8 cellular contexts compared by ENCODE assay signal in genomic region chr6:3752538-3753227, GRCh38. TPM values are rescaled to one million over a fixed set of nuclear protein-coding genes. Genes with fewer than 3 reads are reported as not detected.
DNase-seq lines count a peak whose midpoint lies in the region; ATAC-seq, FAIRE-seq and TF ChIP-seq lines count a peak whose summit lies in the region.

No MANE protein-coding gene starts in this region.

- CTCF ChIA-PET in activated naive CD4-positive, alpha-beta T cell treated with anti-CD3 and anti-CD28 coated beads, Interleukin-2, amount 10 ng/mL, durations not matched to agents 7 days and 5 days (lab: Charles Lee), result no interaction called here

- WGBS in urinary bladder, result 31% methylated on average over 21 of the region's 21 CpGs

- peak overlapping the region; percentile 49 to 86 for H3K9ac ChIP-seq in colonic mucosa (ENCODE audit: low read depth in 2 of 2, low read length in 2 of 2)

- ATAC-seq in activated naive CD4-positive, alpha-beta T cell treated with anti-CD3 and anti-CD28 coated beads, Interleukin-2, amount 50 U/mL, for 72 hours, result no peak
- no peak for ATAC-seq in HG02623 (IDR thresholded peaks at IDR 0.05; ENCODE audit: unreplicated experiment)

- H3K27ac ChIP-seq in colonic mucosa (peak overlapping the region; percentile 90), urinary bladder (ENCODE audit: low read depth) (peak overlapping the region; percentile 82)

- H3K27ac Mint-ChIP-seq in activated naive CD4-positive, alpha-beta T cell treated with anti-CD3 and anti-CD28 coated beads, Interleukin-2, amount 10 ng/mL, durations not matched to agents 7 days and 5 days, result no peak overlapping the region
- H3K27ac Mint-ChIP-seq in activated naive CD4-positive, alpha-beta T cell treated with anti-CD3 and anti-CD28 coated beads, Interleukin-2, amount 50 U/mL, for 72 hours, result no peak overlapping the region
- H3K27ac Mint-ChIP-seq in mesothelial cell of epicardium, result peak overlapping the region; percentile 91

- H3K4me1 ChIP-seq in colonic mucosa (peaks cover 8% of the 10 kb centered on the region), urinary bladder (ENCODE audit: insufficient read depth) (no peaks in the 10 kb centered on the region)

- H3K4me3 Mint-ChIP-seq in activated naive CD4-positive, alpha-beta T cell treated with anti-CD3 and anti-CD28 coated beads, Interleukin-2, amount 10 ng/mL, durations not matched to agents 7 days and 5 days, result peak overlapping the region; percentile 45
- H3K4me3 Mint-ChIP-seq in mesothelial cell of epicardium, result peak overlapping the region; percentile 70

- no peak for DNase-seq in activated naive CD4-positive, alpha-beta T cell treated with anti-CD3 and anti-CD28 coated beads, Interleukin-2, amount 10 ng/mL, durations not matched to agents 7 days and 5 days
- DNase-seq in activated naive CD4-positive, alpha-beta T cell treated with anti-CD3 and anti-CD28 coated beads, Interleukin-2, amount 50 U/mL, for 72 hours (ENCODE audit: low spot score in 2 of 2), result no peak
- DNase-seq in colonic mucosa (no peak), mesothelial cell of epicardium (ENCODE audit: low spot score in 2 of 2, unreplicated experiment in 2 of 2) (no peak), D721Med (ENCODE audit: insufficient read length, low spot score) (no peak), NCI-H1417 (lab: John Stamatoyannopoulos, UW) (no peak)

- H3K27me3 Mint-ChIP-seq in activated naive CD4-positive, alpha-beta T cell treated with anti-CD3 and anti-CD28 coated beads, Interleukin-2, amount 10 ng/mL, durations not matched to agents 7 days and 5 days, result peaks cover 83% of the 10 kb centered on the region
- no peaks in the 10 kb centered on the region for H3K27me3 Mint-ChIP-seq in mesothelial cell of epicardium (ENCODE audit: low read depth)

- TF ChIP-seq CTCF in colonic mucosa (IDR thresholded peaks at IDR 0.05) (no peak), mesothelial cell of epicardium (IDR thresholded peaks at IDR 0.05; ENCODE audit: unreplicated experiment) (no peak), D721Med (IDR thresholded peaks at IDR 0.05; ENCODE audit: insufficient read depth, missing control alignments) (no peak)

- H3K36me3 Mint-ChIP-seq in activated naive CD4-positive, alpha-beta T cell treated with anti-CD3 and anti-CD28 coated beads, Interleukin-2, amount 10 ng/mL, durations not matched to agents 7 days and 5 days, result no peaks in the 10 kb centered on the region
- H3K36me3 Mint-ChIP-seq in activated naive CD4-positive, alpha-beta T cell treated with anti-CD3 and anti-CD28 coated beads, Interleukin-2, amount 50 U/mL, for 72 hours, result no peaks in the 10 kb centered on the region
- H3K36me3 Mint-ChIP-seq in mesothelial cell of epicardium, result no peaks in the 10 kb centered on the region

- peaks cover 9% of the 10 kb centered on the region for H3K27me3 ChIP-seq in colonic mucosa

- H3K9me3 Mint-ChIP-seq in activated naive CD4-positive, alpha-beta T cell treated with anti-CD3 and anti-CD28 coated beads, Interleukin-2, amount 10 ng/mL, durations not matched to agents 7 days and 5 days, result no peaks in the 10 kb centered on the region
- no peaks in the 10 kb centered on the region for H3K9me3 Mint-ChIP-seq in activated naive CD4-positive, alpha-beta T cell treated with anti-CD3 and anti-CD28 coated beads, Interleukin-2, amount 50 U/mL, for 72 hours
- no peaks in the 10 kb centered on the region for H3K9me3 Mint-ChIP-seq in mesothelial cell of epicardium

- H3K36me3 ChIP-seq in colonic mucosa (no peaks in the 10 kb centered on the region), urinary bladder (ENCODE audit: insufficient read depth) (no peaks in the 10 kb centered on the region)

- FAIRE-seq in D721Med (lab: Jason Lieb, UNC), result no peak

- H3K4me1 Mint-ChIP-seq in activated naive CD4-positive, alpha-beta T cell treated with anti-CD3 and anti-CD28 coated beads, Interleukin-2, amount 10 ng/mL, durations not matched to agents 7 days and 5 days, result peaks cover 6% of the 10 kb centered on the region
- peaks cover 47% of the 10 kb centered on the region for H3K4me1 Mint-ChIP-seq in mesothelial cell of epicardium

- intact Hi-C loops in colonic mucosa (cut with DNase I), result no loop called here

- H3K9me3 ChIP-seq in colonic mucosa, result no peaks in the 10 kb centered on the region

- H3K4me3 ChIP-seq in colonic mucosa, result peak overlapping the region; percentile 64
- H3K4me3 ChIP-seq in urinary bladder (ENCODE audit: low read depth, low read length), result peak overlapping the region; percentile 76

RNA-seq across cellular contexts. Expression of gene PXDC1, which starts 1.2 kb away (rescaled TPM):
- total RNA-seq in activated naive CD4-positive, alpha-beta T cell treated with anti-CD3 and anti-CD28 coated beads, Interleukin-2, amount 50 U/mL, for 72 hours, result under 1 TPM; 0.35 to 0.36 TPM
- total RNA-seq in colonic mucosa (1 to 10 TPM; 1.7 to 8.8 TPM), mesothelial cell of epicardium (33.1 to 34.5 TPM (median 33.8 TPM) in 3 replicates), urinary bladder (26.6 TPM)
- polyA plus RNA-seq in urinary bladder, result 57.1 TPM
